In genomic region chr7:116691664-116692063, GRCh38 we compare ENCODE assay signal across 1 cellular context.
A peak's percentile ranks its signal among the peaks of the same experiment; 100 is the strongest.
TF ChIP-seq lines count a peak whose summit lies in the region.

No MANE protein-coding gene starts in this region.

TF ChIP-seq in K562, 482 proteins besides CTCF, POLR2A, EP300 and RAD21 (continued from another document and continues in another):
- TF ChIP-seq ZNF639 (CRISPR knock-in tag; conservative IDR thresholded peaks at IDR 0.05 in 1 of 2, IDR thresholded peaks at IDR 0.05 in 1 of 2) (no peak), ZNF347 (CRISPR knock-in tag; IDR thresholded peaks at IDR 0.05; ENCODE audit: low read depth) (no peak), E2F3 (CRISPR knock-in tag; IDR thresholded peaks at IDR 0.05) (no peak), CEBPB (tag; IDR thresholded peaks at IDR 0.05) (peak; percentile 68), GABPA (tag; conservative IDR thresholded peaks at IDR 0.05; ENCODE audit: low read depth) (no peak), FOXJ2 (tag; IDR thresholded peaks at IDR 0.05) (no peak), RBM15 (IDR thresholded peaks at IDR 0.05; ENCODE audit: insufficient read depth, low read length) (no peak), JUND (IDR thresholded peaks at IDR 0.05; ENCODE audit: borderline replicate concordance, low read depth, low read length) (no peak), JUND (tag; IDR thresholded peaks at IDR 0.05; ENCODE audit: borderline replicate concordance, low read depth, low read length) (peak; percentile 48; the same call in 1 of the 3 replicates), MBD2 (IDR thresholded peaks at IDR 0.05; ENCODE audit: borderline replicate concordance, low read depth) (no peak), KDM5B (IDR thresholded peaks at IDR 0.05; ENCODE audit: insufficient replicate concordance, low read depth, low read length) (no peak), IRF2 (CRISPR knock-in tag; IDR thresholded peaks at IDR 0.05) (no peak), MEIS2 (IDR thresholded peaks at IDR 0.05; ENCODE audit: partially characterized antibody) (peak; percentile 85), PTTG1 (tag; IDR thresholded peaks at IDR 0.05; ENCODE audit: low read depth) (no peak), PCBP1 (IDR thresholded peaks at IDR 0.05; ENCODE audit: low read depth, low read length, poor library complexity, severe bottlenecking) (no peak), DPF2 (IDR thresholded peaks at IDR 0.05) (no peak), MAFG (tag; conservative IDR thresholded peaks at IDR 0.05) (0 out of 2 replicates have a peak, but pooled peaks have one; percentile 39), FOSL1 (tag; conservative IDR thresholded peaks at IDR 0.05) (no peak), ZMIZ1 (IDR thresholded peaks at IDR 0.05; ENCODE audit: low read depth in 2 of 2, low read length in 2 of 2) (no peak), GABPB2 (CRISPR knock-in tag; conservative IDR thresholded peaks at IDR 0.05) (no peak), CBX5 (IDR thresholded peaks at IDR 0.05; ENCODE audit: borderline replicate concordance, low read depth) (no peak), ZNF76 (CRISPR knock-in tag; IDR thresholded peaks at IDR 0.05; ENCODE audit: borderline replicate concordance) (no peak), CBX8 (IDR thresholded peaks at IDR 0.05; ENCODE audit: borderline replicate concordance, extremely low read depth, low read depth, low read length, poor library complexity, severe bottlenecking) (no peak), ARID1B (IDR thresholded peaks at IDR 0.05) (0 out of 2 replicates have a peak, but pooled peaks have one; percentile 11), POLR2AphosphoS5 (IDR thresholded peaks at IDR 0.05; ENCODE audit: control insufficient read depth, insufficient read depth, low read depth, low read length) (no peak), NFIX (CRISPR knock-in tag; IDR thresholded peaks at IDR 0.05; ENCODE audit: low read depth) (no peak), TEAD4 (IDR thresholded peaks at IDR 0.05; ENCODE audit: low read length) (no peak), TEAD4 (CRISPR knock-in tag; IDR thresholded peaks at IDR 0.05; ENCODE audit: borderline replicate concordance) (no peak), CAMTA2 (CRISPR knock-in tag; conservative IDR thresholded peaks at IDR 0.05) (no peak), NONO (IDR thresholded peaks at IDR 0.05; ENCODE audit: low read depth in 2 of 2, low read length in 1 of 2) (no peak), TRIM25 (IDR thresholded peaks at IDR 0.05; ENCODE audit: borderline replicate concordance) (no peak), SRSF1 (IDR thresholded peaks at IDR 0.05; ENCODE audit: low read depth, low read length) (no peak), MYC (IDR thresholded peaks at IDR 0.05; ENCODE audit: low read depth, low read length) (no peak), MYC (CRISPR knock-in tag; IDR thresholded peaks at IDR 0.05; ENCODE audit: borderline replicate concordance, low read depth) (no peak)
- TF ChIP-seq, protein P1, sequence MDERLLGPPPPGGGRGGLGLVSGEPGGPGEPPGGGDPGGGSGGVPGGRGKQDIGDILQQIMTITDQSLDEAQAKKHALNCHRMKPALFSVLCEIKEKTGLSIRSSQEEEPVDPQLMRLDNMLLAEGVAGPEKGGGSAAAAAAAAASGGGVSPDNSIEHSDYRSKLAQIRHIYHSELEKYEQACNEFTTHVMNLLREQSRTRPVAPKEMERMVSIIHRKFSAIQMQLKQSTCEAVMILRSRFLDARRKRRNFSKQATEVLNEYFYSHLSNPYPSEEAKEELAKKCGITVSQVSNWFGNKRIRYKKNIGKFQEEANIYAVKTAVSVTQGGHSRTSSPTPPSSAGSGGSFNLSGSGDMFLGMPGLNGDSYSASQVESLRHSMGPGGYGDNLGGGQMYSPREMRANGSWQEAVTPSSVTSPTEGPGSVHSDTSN (CRISPR knock-in tag; IDR thresholded peaks at IDR 0.05; ENCODE audit: low read depth): no peak
- TF ChIP-seq, protein P1 (tag; conservative IDR thresholded peaks at IDR 0.05; ENCODE audit: low read depth): peak; percentile 96
- TF ChIP-seq, protein P2, sequence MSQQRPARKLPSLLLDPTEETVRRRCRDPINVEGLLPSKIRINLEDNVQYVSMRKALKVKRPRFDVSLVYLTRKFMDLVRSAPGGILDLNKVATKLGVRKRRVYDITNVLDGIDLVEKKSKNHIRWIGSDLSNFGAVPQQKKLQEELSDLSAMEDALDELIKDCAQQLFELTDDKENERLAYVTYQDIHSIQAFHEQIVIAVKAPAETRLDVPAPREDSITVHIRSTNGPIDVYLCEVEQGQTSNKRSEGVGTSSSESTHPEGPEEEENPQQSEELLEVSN (IDR thresholded peaks at IDR 0.05; ENCODE audit: borderline replicate concordance in 1 of 2, extremely low read depth in 1 of 2, insufficient read depth in 1 of 2, insufficient read length in 1 of 2, low read depth in 1 of 2, low read length in 1 of 2, poor library complexity in 1 of 2, severe bottlenecking in 1 of 2): no peak
- TF ChIP-seq, protein P3, sequence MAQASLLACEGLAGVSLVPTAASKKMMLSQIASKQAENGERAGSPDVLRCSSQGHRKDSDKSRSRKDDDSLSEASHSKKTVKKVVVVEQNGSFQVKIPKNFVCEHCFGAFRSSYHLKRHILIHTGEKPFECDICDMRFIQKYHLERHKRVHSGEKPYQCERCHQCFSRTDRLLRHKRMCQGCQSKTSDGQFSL (CRISPR knock-in tag; IDR thresholded peaks at IDR 0.05): no peak
- TF ChIP-seq, protein P3 (tag; IDR thresholded peaks at IDR 0.05): no peak
- TF ChIP-seq, protein P4, sequence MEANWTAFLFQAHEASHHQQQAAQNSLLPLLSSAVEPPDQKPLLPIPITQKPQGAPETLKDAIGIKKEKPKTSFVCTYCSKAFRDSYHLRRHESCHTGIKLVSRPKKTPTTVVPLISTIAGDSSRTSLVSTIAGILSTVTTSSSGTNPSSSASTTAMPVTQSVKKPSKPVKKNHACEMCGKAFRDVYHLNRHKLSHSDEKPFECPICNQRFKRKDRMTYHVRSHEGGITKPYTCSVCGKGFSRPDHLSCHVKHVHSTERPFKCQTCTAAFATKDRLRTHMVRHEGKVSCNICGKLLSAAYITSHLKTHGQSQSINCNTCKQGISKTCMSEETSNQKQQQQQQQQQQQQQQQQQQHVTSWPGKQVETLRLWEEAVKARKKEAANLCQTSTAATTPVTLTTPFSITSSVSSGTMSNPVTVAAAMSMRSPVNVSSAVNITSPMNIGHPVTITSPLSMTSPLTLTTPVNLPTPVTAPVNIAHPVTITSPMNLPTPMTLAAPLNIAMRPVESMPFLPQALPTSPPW (CRISPR knock-in tag; IDR thresholded peaks at IDR 0.05): no peak
